Comparison of ENCODE assay signal across 1 cellular context in the genomic region with DNA sequence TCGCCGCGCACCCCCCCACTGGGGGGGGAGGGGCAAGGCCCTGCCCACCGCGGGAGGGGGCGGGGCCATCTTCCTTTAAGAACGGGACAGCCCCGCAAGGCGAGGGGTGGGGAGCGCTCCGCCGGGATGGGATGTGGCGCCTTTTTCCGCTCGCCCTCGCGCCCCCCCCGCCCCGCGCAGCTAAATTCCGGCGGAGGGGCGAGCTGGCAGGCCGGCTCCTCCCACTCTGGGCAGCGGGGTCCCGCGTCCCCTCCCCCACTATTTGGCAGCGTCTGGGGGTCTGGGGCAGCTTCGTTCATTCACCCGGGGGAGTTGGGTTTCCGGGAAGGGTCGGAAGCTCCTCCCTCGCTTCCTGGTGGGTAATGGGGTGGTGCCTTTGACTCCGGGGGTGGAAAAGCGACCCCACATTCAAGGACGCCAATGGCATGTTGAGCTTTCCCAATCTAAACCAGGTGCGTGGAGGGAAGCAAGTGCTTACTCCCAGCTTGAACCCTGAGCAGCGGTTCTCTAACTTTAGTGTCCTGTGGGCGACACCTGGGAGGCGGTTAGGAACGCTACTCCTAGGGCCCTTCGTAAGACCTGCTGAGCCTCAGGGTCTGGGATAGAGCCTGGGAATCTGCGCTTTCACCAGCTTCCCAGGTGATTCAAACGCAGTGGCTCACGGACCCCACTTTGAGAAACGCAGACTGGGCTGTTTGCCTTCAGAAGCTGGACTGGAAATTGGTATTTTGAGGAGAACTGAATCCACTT.
TF ChIP-seq lines count a peak whose summit lies in the region.

No MANE protein-coding gene starts in this region.

TF ChIP-seq in HepG2, 621 proteins besides CTCF, POLR2A, EP300 and RAD21 (continued from another document and continues in another):
- TF ChIP-seq, protein P1, sequence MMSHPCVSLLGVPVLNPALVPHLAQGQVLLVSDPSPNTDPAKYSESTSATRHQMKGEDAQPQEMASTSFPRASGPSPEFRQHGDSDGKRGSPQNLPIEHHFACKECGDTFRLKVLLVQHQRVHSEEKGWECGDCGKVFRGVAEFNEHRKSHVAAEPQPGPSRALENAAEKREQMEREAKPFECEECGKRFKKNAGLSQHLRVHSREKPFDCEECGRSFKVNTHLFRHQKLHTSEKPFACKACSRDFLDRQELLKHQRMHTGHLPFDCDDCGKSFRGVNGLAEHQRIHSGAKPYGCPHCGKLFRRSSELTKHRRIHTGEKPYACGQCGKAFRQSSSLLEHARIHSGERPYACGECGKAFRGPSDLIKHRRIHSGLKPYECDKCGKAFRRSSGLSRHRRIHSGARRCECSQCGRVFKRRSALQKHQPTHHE (CRISPR knock-in tag; IDR thresholded peaks at IDR 0.05; ENCODE audit: borderline replicate concordance), result peak; percentile 94
- TF ChIP-seq, protein P2, sequence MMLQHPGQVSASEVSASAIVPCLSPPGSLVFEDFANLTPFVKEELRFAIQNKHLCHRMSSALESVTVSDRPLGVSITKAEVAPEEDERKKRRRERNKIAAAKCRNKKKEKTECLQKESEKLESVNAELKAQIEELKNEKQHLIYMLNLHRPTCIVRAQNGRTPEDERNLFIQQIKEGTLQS (CRISPR knock-in tag; IDR thresholded peaks at IDR 0.05), result 0 out of 2 replicates have a peak, but pooled peaks have one; percentile 47
- TF ChIP-seq ZNF570 (CRISPR knock-in tag; IDR thresholded peaks at IDR 0.05; ENCODE audit: borderline replicate concordance), result no peak
- peak; percentile 22; the same call in 1 of the 2 replicates for TF ChIP-seq FOXJ3 (CRISPR knock-in tag; IDR thresholded peaks at IDR 0.05; ENCODE audit: borderline replicate concordance)
- TF ChIP-seq, protein P3, sequence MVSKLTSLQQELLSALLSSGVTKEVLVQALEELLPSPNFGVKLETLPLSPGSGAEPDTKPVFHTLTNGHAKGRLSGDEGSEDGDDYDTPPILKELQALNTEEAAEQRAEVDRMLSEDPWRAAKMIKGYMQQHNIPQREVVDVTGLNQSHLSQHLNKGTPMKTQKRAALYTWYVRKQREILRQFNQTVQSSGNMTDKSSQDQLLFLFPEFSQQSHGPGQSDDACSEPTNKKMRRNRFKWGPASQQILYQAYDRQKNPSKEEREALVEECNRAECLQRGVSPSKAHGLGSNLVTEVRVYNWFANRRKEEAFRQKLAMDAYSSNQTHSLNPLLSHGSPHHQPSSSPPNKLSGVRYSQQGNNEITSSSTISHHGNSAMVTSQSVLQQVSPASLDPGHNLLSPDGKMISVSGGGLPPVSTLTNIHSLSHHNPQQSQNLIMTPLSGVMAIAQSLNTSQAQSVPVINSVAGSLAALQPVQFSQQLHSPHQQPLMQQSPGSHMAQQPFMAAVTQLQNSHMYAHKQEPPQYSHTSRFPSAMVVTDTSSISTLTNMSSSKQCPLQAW (CRISPR knock-in tag; IDR thresholded peaks at IDR 0.05), result peak; percentile 74
- TF ChIP-seq ZFP90 (CRISPR knock-in tag; IDR thresholded peaks at IDR 0.05; ENCODE audit: borderline replicate concordance), result peak; percentile 90
- TF ChIP-seq KLF11 (CRISPR knock-in tag; IDR thresholded peaks at IDR 0.05), result peak; percentile 62; the same call in 1 of the 2 replicates
- no peak for TF ChIP-seq TBL1XR1 (IDR thresholded peaks at IDR 0.05; ENCODE audit: borderline replicate concordance, low read length, partially characterized antibody)
- TF ChIP-seq ATRX (CRISPR knock-in tag; IDR thresholded peaks at IDR 0.05; ENCODE audit: borderline replicate concordance), result no peak
- peak; percentile 60; the same call in 1 of the 2 replicates for TF ChIP-seq KMT2B (CRISPR knock-in tag; IDR thresholded peaks at IDR 0.05)
- TF ChIP-seq, protein P4, sequence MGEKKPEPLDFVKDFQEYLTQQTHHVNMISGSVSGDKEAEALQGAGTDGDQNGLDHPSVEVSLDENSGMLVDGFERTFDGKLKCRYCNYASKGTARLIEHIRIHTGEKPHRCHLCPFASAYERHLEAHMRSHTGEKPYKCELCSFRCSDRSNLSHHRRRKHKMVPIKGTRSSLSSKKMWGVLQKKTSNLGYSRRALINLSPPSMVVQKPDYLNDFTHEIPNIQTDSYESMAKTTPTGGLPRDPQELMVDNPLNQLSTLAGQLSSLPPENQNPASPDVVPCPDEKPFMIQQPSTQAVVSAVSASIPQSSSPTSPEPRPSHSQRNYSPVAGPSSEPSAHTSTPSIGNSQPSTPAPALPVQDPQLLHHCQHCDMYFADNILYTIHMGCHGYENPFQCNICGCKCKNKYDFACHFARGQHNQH (CRISPR knock-in tag; IDR thresholded peaks at IDR 0.05), result peak; percentile 67
- TF ChIP-seq, protein P5, sequence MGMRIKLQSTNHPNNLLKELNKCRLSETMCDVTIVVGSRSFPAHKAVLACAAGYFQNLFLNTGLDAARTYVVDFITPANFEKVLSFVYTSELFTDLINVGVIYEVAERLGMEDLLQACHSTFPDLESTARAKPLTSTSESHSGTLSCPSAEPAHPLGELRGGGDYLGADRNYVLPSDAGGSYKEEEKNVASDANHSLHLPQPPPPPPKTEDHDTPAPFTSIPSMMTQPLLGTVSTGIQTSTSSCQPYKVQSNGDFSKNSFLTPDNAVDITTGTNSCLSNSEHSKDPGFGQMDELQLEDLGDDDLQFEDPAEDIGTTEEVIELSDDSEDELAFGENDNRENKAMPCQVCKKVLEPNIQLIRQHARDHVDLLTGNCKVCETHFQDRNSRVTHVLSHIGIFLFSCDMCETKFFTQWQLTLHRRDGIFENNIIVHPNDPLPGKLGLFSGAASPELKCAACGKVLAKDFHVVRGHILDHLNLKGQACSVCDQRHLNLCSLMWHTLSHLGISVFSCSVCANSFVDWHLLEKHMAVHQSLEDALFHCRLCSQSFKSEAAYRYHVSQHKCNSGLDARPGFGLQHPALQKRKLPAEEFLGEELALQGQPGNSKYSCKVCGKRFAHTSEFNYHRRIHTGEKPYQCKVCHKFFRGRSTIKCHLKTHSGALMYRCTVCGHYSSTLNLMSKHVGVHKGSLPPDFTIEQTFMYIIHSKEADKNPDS (CRISPR knock-in tag; IDR thresholded peaks at IDR 0.05), result no peak; the same call in 1 of the 2 replicates
- TF ChIP-seq ZFP36L1 (CRISPR knock-in tag; IDR thresholded peaks at IDR 0.05), result no peak
- TF ChIP-seq NR3C1 (CRISPR knock-in tag; IDR thresholded peaks at IDR 0.05), result no peak
- TF ChIP-seq ZNF256 (CRISPR knock-in tag; conservative IDR thresholded peaks at IDR 0.05), result peak; percentile 81; the same call in 1 of the 2 replicates
- TF ChIP-seq NONO (IDR thresholded peaks at IDR 0.05), result no peak
- TF ChIP-seq NONO (CRISPR knock-in tag; conservative IDR thresholded peaks at IDR 0.05), result peak; percentile 80
- TF ChIP-seq ETV5 (CRISPR knock-in tag; IDR thresholded peaks at IDR 0.05; ENCODE audit: borderline replicate concordance), result peak; percentile 68; the same call in 1 of the 2 replicates
- TF ChIP-seq EEA1 (CRISPR knock-in tag; IDR thresholded peaks at IDR 0.05; ENCODE audit: borderline replicate concordance), result no peak
- 0 out of 2 replicates have a peak, but pooled peaks have one; percentile 70 for TF ChIP-seq SMAD9 (CRISPR knock-in tag; IDR thresholded peaks at IDR 0.05)
- TF ChIP-seq ZNF616 (CRISPR knock-in tag; IDR thresholded peaks at IDR 0.05; ENCODE audit: low read depth), result 0 out of 2 replicates have a peak, but pooled peaks have one; percentile 73
- TF ChIP-seq, protein P6, sequence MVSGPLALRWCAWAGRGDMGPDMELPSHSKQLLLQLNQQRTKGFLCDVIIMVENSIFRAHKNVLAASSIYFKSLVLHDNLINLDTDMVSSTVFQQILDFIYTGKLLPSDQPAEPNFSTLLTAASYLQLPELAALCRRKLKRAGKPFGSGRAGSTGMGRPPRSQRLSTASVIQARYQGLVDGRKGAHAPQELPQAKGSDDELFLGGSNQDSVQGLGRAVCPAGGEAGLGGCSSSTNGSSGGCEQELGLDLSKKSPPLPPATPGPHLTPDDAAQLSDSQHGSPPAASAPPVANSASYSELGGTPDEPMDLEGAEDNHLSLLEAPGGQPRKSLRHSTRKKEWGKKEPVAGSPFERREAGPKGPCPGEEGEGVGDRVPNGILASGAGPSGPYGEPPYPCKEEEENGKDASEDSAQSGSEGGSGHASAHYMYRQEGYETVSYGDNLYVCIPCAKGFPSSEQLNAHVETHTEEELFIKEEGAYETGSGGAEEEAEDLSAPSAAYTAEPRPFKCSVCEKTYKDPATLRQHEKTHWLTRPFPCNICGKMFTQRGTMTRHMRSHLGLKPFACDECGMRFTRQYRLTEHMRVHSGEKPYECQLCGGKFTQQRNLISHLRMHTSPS (CRISPR knock-in tag; IDR thresholded peaks at IDR 0.05; ENCODE audit: low read depth), result no peak
- peak; percentile 58; the same call in 1 of the 2 replicates for TF ChIP-seq NCOR1 (IDR thresholded peaks at IDR 0.05; ENCODE audit: borderline replicate concordance, low read length)
- TF ChIP-seq, protein P7, sequence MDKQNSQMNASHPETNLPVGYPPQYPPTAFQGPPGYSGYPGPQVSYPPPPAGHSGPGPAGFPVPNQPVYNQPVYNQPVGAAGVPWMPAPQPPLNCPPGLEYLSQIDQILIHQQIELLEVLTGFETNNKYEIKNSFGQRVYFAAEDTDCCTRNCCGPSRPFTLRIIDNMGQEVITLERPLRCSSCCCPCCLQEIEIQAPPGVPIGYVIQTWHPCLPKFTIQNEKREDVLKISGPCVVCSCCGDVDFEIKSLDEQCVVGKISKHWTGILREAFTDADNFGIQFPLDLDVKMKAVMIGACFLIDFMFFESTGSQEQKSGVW (CRISPR knock-in tag; IDR thresholded peaks at IDR 0.05; ENCODE audit: borderline replicate concordance), result no peak
- TF ChIP-seq, protein P8, sequence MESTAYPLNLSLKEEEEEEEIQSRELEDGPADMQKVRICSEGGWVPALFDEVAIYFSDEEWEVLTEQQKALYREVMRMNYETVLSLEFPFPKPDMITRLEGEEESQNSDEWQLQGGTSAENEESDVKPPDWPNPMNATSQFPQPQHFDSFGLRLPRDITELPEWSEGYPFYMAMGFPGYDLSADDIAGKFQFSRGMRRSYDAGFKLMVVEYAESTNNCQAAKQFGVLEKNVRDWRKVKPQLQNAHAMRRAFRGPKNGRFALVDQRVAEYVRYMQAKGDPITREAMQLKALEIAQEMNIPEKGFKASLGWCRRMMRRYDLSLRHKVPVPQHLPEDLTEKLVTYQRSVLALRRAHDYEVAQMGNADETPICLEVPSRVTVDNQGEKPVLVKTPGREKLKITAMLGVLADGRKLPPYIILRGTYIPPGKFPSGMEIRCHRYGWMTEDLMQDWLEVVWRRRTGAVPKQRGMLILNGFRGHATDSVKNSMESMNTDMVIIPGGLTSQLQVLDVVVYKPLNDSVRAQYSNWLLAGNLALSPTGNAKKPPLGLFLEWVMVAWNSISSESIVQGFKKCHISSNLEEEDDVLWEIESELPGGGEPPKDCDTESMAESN (CRISPR knock-in tag; conservative IDR thresholded peaks at IDR 0.05), result no peak
- TF ChIP-seq, protein P9, sequence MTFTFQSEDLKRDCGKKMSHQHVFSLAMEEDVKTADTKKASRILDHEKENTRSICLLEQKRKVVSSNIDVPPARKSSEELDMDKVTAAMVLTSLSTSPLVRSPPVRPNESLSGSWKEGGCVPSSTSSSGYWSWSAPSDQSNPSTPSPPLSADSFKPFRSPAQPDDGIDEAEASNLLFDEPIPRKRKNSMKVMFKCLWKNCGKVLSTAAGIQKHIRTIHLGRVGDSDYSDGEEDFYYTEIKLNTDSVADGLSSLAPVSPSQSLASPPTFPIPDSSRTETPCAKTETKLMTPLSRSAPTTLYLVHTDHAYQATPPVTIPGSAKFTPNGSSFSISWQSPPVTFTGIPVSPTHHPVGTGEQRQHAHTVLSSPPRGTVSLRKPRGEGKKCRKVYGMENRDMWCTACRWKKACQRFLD (CRISPR knock-in tag; IDR thresholded peaks at IDR 0.05; ENCODE audit: borderline replicate concordance), result peak; percentile 82; the same call in 1 of the 2 replicates
- TF ChIP-seq ZNF24 (IDR thresholded peaks at IDR 0.05), result 0 out of 2 replicates have a peak, but pooled peaks have one; percentile 9
- TF ChIP-seq, protein P10, sequence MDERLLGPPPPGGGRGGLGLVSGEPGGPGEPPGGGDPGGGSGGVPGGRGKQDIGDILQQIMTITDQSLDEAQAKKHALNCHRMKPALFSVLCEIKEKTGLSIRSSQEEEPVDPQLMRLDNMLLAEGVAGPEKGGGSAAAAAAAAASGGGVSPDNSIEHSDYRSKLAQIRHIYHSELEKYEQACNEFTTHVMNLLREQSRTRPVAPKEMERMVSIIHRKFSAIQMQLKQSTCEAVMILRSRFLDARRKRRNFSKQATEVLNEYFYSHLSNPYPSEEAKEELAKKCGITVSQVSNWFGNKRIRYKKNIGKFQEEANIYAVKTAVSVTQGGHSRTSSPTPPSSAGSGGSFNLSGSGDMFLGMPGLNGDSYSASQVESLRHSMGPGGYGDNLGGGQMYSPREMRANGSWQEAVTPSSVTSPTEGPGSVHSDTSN (CRISPR knock-in tag; IDR thresholded peaks at IDR 0.05), result no peak
- 0 out of 2 replicates have a peak, but pooled peaks have one; percentile 20 for TF ChIP-seq SIX4 (CRISPR knock-in tag; IDR thresholded peaks at IDR 0.05)
- TF ChIP-seq RXRA (CRISPR knock-in tag; IDR thresholded peaks at IDR 0.05), result peak; percentile 91
- no peak for TF ChIP-seq ZNF660 (CRISPR knock-in tag; IDR thresholded peaks at IDR 0.05; ENCODE audit: borderline replicate concordance, low read depth)
